19 cellular contexts compared by ENCODE assay signal in genomic region chr5:39362646-39363045, GRCh38. TPM values are rescaled to one million over a fixed set of nuclear protein-coding genes. Genes with fewer than 3 reads are reported as not detected.
A peak's percentile ranks its signal among the peaks of the same experiment; 100 is the strongest.
DNase-seq lines count a peak whose midpoint lies in the region; ATAC-seq and TF ChIP-seq lines count a peak whose summit lies in the region.
"Had no signal": no experiment of that assay in that cellular context is flagged by ENCODE, and none has a peak within 500 bp of the region (broad histone marks: within the 10 kb centered on the region; RNA-seq: fewer than 3 reads in every experiment).

No MANE protein-coding gene starts in this region.

- H4K8ac ChIP-seq in H9 (replicated peaks; ENCODE audit: insufficient read length, low read depth, low read length), result no peak overlapping the region

- no peak overlapping the region for H3K4me3 Mint-ChIP-seq in H9
- H3K4me3 Mint-ChIP-seq: CD4-positive, alpha-beta memory T cell; GM23338; HFFc6 had no signal

- H3K79me1 ChIP-seq in H9 (ENCODE audit: insufficient read depth, low read depth, low read length, poor library complexity, severe bottlenecking), result no peaks in the 10 kb centered on the region

- intact Hi-C loops in PC-9 (cut with micrococcal nuclease; ENCODE audit: unreplicated experiment), result no loop called here
- intact Hi-C loops in right lobe of liver (cut with DNase I), result no loop called here

- peak; percentile 33 to 69 (median 65) for ATAC-seq in right lobe of liver
- ATAC-seq: GM12878, GM23338 had no signal

- H2AK5ac ChIP-seq in H9 (ENCODE audit: insufficient read length, low read length), result no peak overlapping the region

- peaks cover 6 to 15% of the 10 kb centered on the region in 2 experiments; a peak in 4 of 5 replicates for H3K9me3 Mint-ChIP-seq in H9
- H3K9me3 Mint-ChIP-seq: HFFc6 had no signal

- no TSS peak for BruUV-seq in PC-9 (replicated peaks; lab: Mats Ljungman, UMichigan)

- H3K27ac ChIP-seq in H9 (ENCODE audit: insufficient read length, low read depth, low read length) (no peak overlapping the region), PC-9 (no peak overlapping the region), right lobe of liver (peak overlapping the region; percentile 71 to 92 (median 79))

- no peaks in the 10 kb centered on the region for H3K27me3 ChIP-seq in H9 (ENCODE audit: insufficient read depth, low read length)
- no peaks in the 10 kb centered on the region for H3K27me3 ChIP-seq in PC-9 (ENCODE audit: insufficient read depth, low read depth)
- H3K27me3 ChIP-seq in right lobe of liver, result no peaks in the 10 kb centered on the region

- CTCF ChIA-PET in PC-9 (lab: Charles Lee), result no interaction called here

- no peak for TF ChIP-seq CTCF in H9 (conservative IDR thresholded peaks at IDR 0.05)
- TF ChIP-seq CTCF in PC-9 (conservative IDR thresholded peaks at IDR 0.05), result no peak
- TF ChIP-seq CTCF in right lobe of liver (IDR thresholded peaks at IDR 0.05), result no peak

- no peak overlapping the region for H2BK120ac ChIP-seq in H9 (ENCODE audit: low read depth, low read length, poor library complexity, severe bottlenecking)

- H3K4ac ChIP-seq in H9 (ENCODE audit: low read depth, low read length), result no peak overlapping the region

- H3K18ac ChIP-seq in H9 (ENCODE audit: insufficient read length, low read depth, low read length), result no peak overlapping the region

- no peak overlapping the region for H3T11ph ChIP-seq in H9 (ENCODE audit: low read length)

- no peak overlapping the region for H3K56ac ChIP-seq in H9 (ENCODE audit: insufficient read length, low read depth, low read length)

- H3K4me2 ChIP-seq in H9 (ENCODE audit: insufficient read depth, insufficient read length, low read length) (no peak overlapping the region), PC-9 (no peak overlapping the region)
- H3K4me2 ChIP-seq: GM23338 had no signal

- no peak for DNase-seq in H9
- DNase-seq in PC-9, result peak in 1 of 2 experiments; percentile 21
- DNase-seq in right lobe of liver, result peak in 2 of 3 donors; percentile 67 to 76
- DNase-seq in GDM1 (lab: John Stamatoyannopoulos, UW), result no peak
- no peak for DNase-seq in NCI-H1436 (lab: John Stamatoyannopoulos, UW)
- no peak for DNase-seq in DMS79 (lab: John Stamatoyannopoulos, UW)
- DNase-seq: C1 segment of cervical spinal cord; Calu3; CD4-positive, alpha-beta memory T cell; COR-L47; DMS53; DND-41; HFFc6 had no signal

- no peak overlapping the region for H3K27ac Mint-ChIP-seq in H9
- H3K27ac Mint-ChIP-seq: CD4-positive, alpha-beta memory T cell; GM23338; HFFc6 had no signal

- WGBS in H9 (ENCODE audit: extremely low coverage, insufficient read length, low lambda C conversion rate), result no CpG with 5 or more reads among the region's 8 CpGs
- 31% methylated on average over 7 of the region's 8 CpGs for WGBS in right lobe of liver (ENCODE audit: insufficient coverage, low coverage, low lambda C conversion rate, missing lambda C conversion rate)

- no peak overlapping the region for H4K5ac ChIP-seq in H9 (ENCODE audit: insufficient read length, low read depth, low read length)

- peaks cover 16 to 19% of the 10 kb centered on the region in 2 experiments for H3K4me1 Mint-ChIP-seq in H9

- no peak overlapping the region for H4K91ac ChIP-seq in H9 (ENCODE audit: insufficient read length, low read depth, low read length)

- no peaks in the 10 kb centered on the region for H3K36me3 ChIP-seq in PC-9 (ENCODE audit: low read depth)
- H3K36me3 ChIP-seq in right lobe of liver, result peaks cover 0 to 7% (median 2%) of the 10 kb centered on the region in 4 donors
- H3K36me3 ChIP-seq: HAP-1 had no signal

- H3F3A ChIP-seq in PC-9 (ENCODE audit: insufficient read depth, low read depth), result no peaks in the 10 kb centered on the region

- H3K4me1 ChIP-seq in H9 (ENCODE audit: insufficient read depth, low read length), result no peaks in the 10 kb centered on the region; the same call in 1 of the 2 replicates
- H3K4me1 ChIP-seq in PC-9 (replicated peaks; ENCODE audit: insufficient read depth), result 0 out of 2 replicates have a peak, but pooled peaks cover 4% of the 10 kb centered on the region
- H3K4me1 ChIP-seq in right lobe of liver, result peaks cover 0 to 24% (median 9%) of the 10 kb centered on the region in 4 donors
- H3K4me1 ChIP-seq: HAP-1 had no signal

- H3K27me3 Mint-ChIP-seq in H9 (ENCODE audit: low read depth), result no peaks in the 10 kb centered on the region

- no peak overlapping the region for H2AFZ ChIP-seq in H9 (ENCODE audit: low read length)
- H2AFZ ChIP-seq in PC-9, result peak overlapping the region; percentile 36; the same call in 1 of the 2 replicates

- no peak overlapping the region for H2BK5ac ChIP-seq in H9 (ENCODE audit: insufficient read length, low read length)

- H4K20me1 ChIP-seq in H9 (ENCODE audit: control insufficient read depth, insufficient read depth, insufficient read length), result no peaks in the 10 kb centered on the region
- no peaks in the 10 kb centered on the region for H4K20me1 ChIP-seq in PC-9 (ENCODE audit: insufficient read depth)

- H3K79me2 ChIP-seq in H9 (ENCODE audit: insufficient read depth, low read length) (no peaks in the 10 kb centered on the region), PC-9 (ENCODE audit: low read depth) (no peaks in the 10 kb centered on the region)

- no peak for TF ChIP-seq POLR2A in right lobe of liver (IDR thresholded peaks at IDR 0.05)

- H2BK20ac ChIP-seq in H9 (ENCODE audit: low read depth, low read length, poor library complexity, severe bottlenecking), result no peak overlapping the region

- H2BK15ac ChIP-seq in H9 (ENCODE audit: low read depth, low read length), result no peak overlapping the region

- H3K9me2 ChIP-seq in PC-9 (ENCODE audit: insufficient read depth), result no peaks in the 10 kb centered on the region

- POLR2A ChIA-PET in PC-9 (lab: Charles Lee; ENCODE audit: unreplicated experiment), result interaction anchor here (0.5 kb wide), 1 partner anchor 321 kb away, joined by 3 read pairs; no protein-coding TSS in a partner anchor

- no peaks in the 10 kb centered on the region for H3K23me2 ChIP-seq in H9 (ENCODE audit: insufficient read length, low read depth, low read length, poor library complexity, severe bottlenecking)

- no peak overlapping the region for H3K23ac ChIP-seq in H9 (ENCODE audit: insufficient read length, low read depth, low read length)

- no peaks in the 10 kb centered on the region for H3K9me3 ChIP-seq in H9 (ENCODE audit: control insufficient read depth, low read depth, low read length)
- no peaks in the 10 kb centered on the region; the same call in 1 of the 2 replicates for H3K9me3 ChIP-seq in PC-9 (ENCODE audit: insufficient read depth, low read depth)
- H3K9me3 ChIP-seq in right lobe of liver, result no peaks in the 10 kb centered on the region
- H3K9me3 ChIP-seq: HAP-1 had no signal

- no peak overlapping the region for H2BK12ac ChIP-seq in H9 (ENCODE audit: insufficient read length, low read depth, low read length)

- peaks cover 0 to 8% (median 6%) of the 10 kb centered on the region in 3 experiments; a peak in 3 of 7 replicates for H3K36me3 Mint-ChIP-seq in H9 (ENCODE audit: insufficient read depth in 1 of 3, low read depth in 3 of 3)

- H3K4me3 ChIP-seq in PC-9 (no peak overlapping the region), right lobe of liver (peak overlapping the region; percentile 41 to 74 (median 58))
- H3K4me3 ChIP-seq: GM12878, GM23338, HAP-1 had no signal

- 0 out of 2 replicates have a peak overlapping the region, but pooled peaks have one; percentile 29 for H3K14ac ChIP-seq in H9 (ENCODE audit: insufficient read depth, low read length)

- no peak overlapping the region for H3K9ac ChIP-seq in H9 (ENCODE audit: extremely low read depth, insufficient read length, low read length)

RNA-seq across cellular contexts. Expression of gene C9, which starts 1.6 kb away (rescaled TPM):
- not detected in 2 replicates for total RNA-seq in H9 (2021)
- not detected in 2 replicates for total RNA-seq in PC-9 (2021)
- total RNA-seq in right lobe of liver, result 1,000 to 10,000 TPM in 5 of 6 experiments, 100 to 1,000 TPM in 1; 926 to 1,698 (median 1,449) TPM
- total RNA-seq: A172; A673; Calu3; CD4-positive, alpha-beta memory T cell; GM23338; H4 had no signal

Comparison
In these comparisons a context has a peak if more than half of its experiments do, and no peak if none do; other contexts are left out.
1. DNase-seq: peak in right lobe of liver (2 of 3); none in H9 (single experiment), GDM1 (single experiment), NCI-H1436 (single experiment) and DMS79 (single experiment).
2. H3K27ac ChIP-seq: peak in right lobe of liver (3 of 3); none in H9 (single experiment) and PC-9 (single experiment).
3. RNA of gene C9, which starts 1.6 kb away (total RNA-seq): 926 to 1,698 TPM in right lobe of liver; not detected in H9 and not detected in PC-9; every median in the first group is over 100 times any median in the second.